Comparison of ENCODE assay signal across 2 cellular contexts in the genomic region with DNA sequence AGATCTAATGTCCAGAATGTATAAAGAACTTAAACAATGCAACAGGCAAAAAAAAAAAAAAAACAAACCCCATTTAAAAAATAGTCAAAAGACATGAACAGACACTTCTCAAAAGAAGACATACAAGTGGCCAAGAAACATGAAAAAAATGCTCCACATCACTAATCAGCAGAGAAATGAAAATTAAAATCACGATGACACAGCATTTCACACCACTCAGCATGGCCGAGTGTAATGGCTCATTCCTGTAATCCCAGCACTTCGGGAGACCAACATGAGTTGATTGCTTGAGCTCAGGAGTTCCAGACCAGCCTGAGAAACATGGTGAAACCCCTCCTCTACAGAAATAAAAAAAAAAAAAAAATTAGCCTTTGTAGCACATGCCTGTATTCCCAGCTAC.
TF ChIP-seq lines count a peak whose summit lies in the region.

No MANE protein-coding gene starts in this region.

TF ChIP-seq in IMR-90, 13 proteins besides CTCF, POLR2A, EP300 and RAD21 (continued from another document):
- TF ChIP-seq, protein P1, sequence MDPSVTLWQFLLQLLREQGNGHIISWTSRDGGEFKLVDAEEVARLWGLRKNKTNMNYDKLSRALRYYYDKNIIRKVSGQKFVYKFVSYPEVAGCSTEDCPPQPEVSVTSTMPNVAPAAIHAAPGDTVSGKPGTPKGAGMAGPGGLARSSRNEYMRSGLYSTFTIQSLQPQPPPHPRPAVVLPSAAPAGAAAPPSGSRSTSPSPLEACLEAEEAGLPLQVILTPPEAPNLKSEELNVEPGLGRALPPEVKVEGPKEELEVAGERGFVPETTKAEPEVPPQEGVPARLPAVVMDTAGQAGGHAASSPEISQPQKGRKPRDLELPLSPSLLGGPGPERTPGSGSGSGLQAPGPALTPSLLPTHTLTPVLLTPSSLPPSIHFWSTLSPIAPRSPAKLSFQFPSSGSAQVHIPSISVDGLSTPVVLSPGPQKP (IDR thresholded peaks at IDR 0.05; ENCODE audit: borderline replicate concordance, low read depth, low read length) = no peak
- no peak for TF ChIP-seq SMC3 (IDR thresholded peaks at IDR 0.05; ENCODE audit: low read depth, low read length)
- TF ChIP-seq MAZ (IDR thresholded peaks at IDR 0.05; ENCODE audit: borderline replicate concordance, low read depth, low read length) = no peak
- peak; percentile 40; the same call in 1 of the 2 replicates for TF ChIP-seq MAFK (IDR thresholded peaks at IDR 0.05; ENCODE audit: low read depth, low read length)
- TF ChIP-seq BHLHE40 (IDR thresholded peaks at IDR 0.05; ENCODE audit: low read depth, low read length) = no peak

TF ChIP-seq in H1, 55 proteins besides CTCF, POLR2A, EP300 and RAD21 (continued from another document):
- TF ChIP-seq EGR1 (IDR thresholded peaks at IDR 0.05; ENCODE audit: borderline replicate concordance, low read depth, low read length) (no peak), MAFK (IDR thresholded peaks at IDR 0.05; ENCODE audit: low read depth, low read length) (0 out of 2 replicates have a peak, but pooled peaks have one; percentile 19), CBX8 (IDR thresholded peaks at IDR 0.05; ENCODE audit: borderline replicate concordance, low read depth, low read length) (no peak), KDM1A (IDR thresholded peaks at IDR 0.05; ENCODE audit: borderline replicate concordance, low read length) (no peak), TCF12 (IDR thresholded peaks at IDR 0.05; ENCODE audit: low read depth, low read length) (no peak)
